8 cellular contexts compared by ENCODE assay signal in genomic region chrX:24055043-24055356, GRCh38. TPM values are rescaled to one million over a fixed set of nuclear protein-coding genes. Genes with fewer than 3 reads are reported as not detected.
DNase-seq lines count a peak whose midpoint lies in the region; ATAC-seq, FAIRE-seq and TF ChIP-seq lines count a peak whose summit lies in the region.

No MANE protein-coding gene starts in this region.

- no peaks in the 10 kb centered on the region for H3K27me3 ChIP-seq in astrocyte (ENCODE audit: insufficient read depth, low read length)
- H3K27me3 ChIP-seq in mesendoderm (ENCODE audit: insufficient read depth, low read length, poor library complexity) = no peaks in the 10 kb centered on the region

- H3K36me3 ChIP-seq in astrocyte (ENCODE audit: insufficient read depth, low read length) (peaks cover 16% of the 10 kb centered on the region), mesendoderm (ENCODE audit: control insufficient read depth, insufficient read depth, low read length) (no peaks in the 10 kb centered on the region)

- peaks cover 16% of the 10 kb centered on the region for H4K20me1 ChIP-seq in astrocyte (ENCODE audit: insufficient read depth, low read length)

- H2AFZ ChIP-seq in astrocyte (ENCODE audit: low read depth, low read length) = peak overlapping the region; percentile 82

- H3K9me3 ChIP-seq in astrocyte (ENCODE audit: insufficient read depth, low read depth, low read length) = no peaks in the 10 kb centered on the region

- H3K9ac ChIP-seq in astrocyte (ENCODE audit: low read length) (no peak overlapping the region), mesendoderm (ENCODE audit: low read length) (no peak overlapping the region)

- peak; percentile 2 for ATAC-seq in GM18868 (IDR thresholded peaks at IDR 0.05; ENCODE audit: unreplicated experiment)
- ATAC-seq in HG02884 (IDR thresholded peaks at IDR 0.05; ENCODE audit: unreplicated experiment) = peak; percentile 13
- ATAC-seq in GM18858 (IDR thresholded peaks at IDR 0.05; ENCODE audit: unreplicated experiment) = no peak

- DNase-seq in astrocyte (ENCODE audit: low read depth) (no peak), mesendoderm (no peak), occipital lobe (lab: John Stamatoyannopoulos, UW) (no peak), COLO829 (ENCODE audit: low spot score) (no peak)
- DNase-seq in activated CD4-positive, alpha-beta T cell treated with anti-CD3 and anti-CD28 coated beads, Interleukin-2, amount 50 U/mL, for 4 hours = no peak

- no CpG with 5 or more reads among the region's 14 CpGs for WGBS in mesendoderm (ENCODE audit: extremely low coverage, insufficient coverage, low lambda C conversion rate)

- H3K27ac Mint-ChIP-seq in astrocyte (ENCODE audit: unreplicated experiment) = peak overlapping the region; percentile 99

- TF ChIP-seq CTCF in astrocyte (IDR thresholded peaks at IDR 0.05; ENCODE audit: insufficient read depth, low read depth, low read length) = no peak

- no peak overlapping the region for H2BK15ac ChIP-seq in mesendoderm (replicated peaks; ENCODE audit: low read depth)

- no peaks in the 10 kb centered on the region for H3K36me3 Mint-ChIP-seq in astrocyte (ENCODE audit: low read depth, unreplicated experiment)

- no peaks in the 10 kb centered on the region for H3K79me1 ChIP-seq in mesendoderm (ENCODE audit: low read length)

- H3K79me2 ChIP-seq in astrocyte (ENCODE audit: insufficient read depth, low read length) (peaks cover 24% of the 10 kb centered on the region), mesendoderm (ENCODE audit: control insufficient read depth, insufficient read depth, low read length) (peaks cover 4% of the 10 kb centered on the region)

- H3K56ac ChIP-seq in mesendoderm (ENCODE audit: low read length) = peak overlapping the region; percentile 98

- no peak overlapping the region for H2AK5ac ChIP-seq in mesendoderm (ENCODE audit: low read length)

- no peak overlapping the region for H2BK120ac ChIP-seq in mesendoderm (ENCODE audit: low read depth, low read length)

- no peak overlapping the region for H3K4me2 ChIP-seq in astrocyte (ENCODE audit: low read length)
- H3K4me2 ChIP-seq in mesendoderm (ENCODE audit: low read length) = peak overlapping the region; percentile 45

- H2BK5ac ChIP-seq in mesendoderm (ENCODE audit: low read length) = peak overlapping the region; percentile 82

- H3K27me3 Mint-ChIP-seq in astrocyte (ENCODE audit: low read depth, unreplicated experiment) = no peaks in the 10 kb centered on the region

- H3K4me1 ChIP-seq in astrocyte (ENCODE audit: insufficient read depth, low read length) (peaks cover 3% of the 10 kb centered on the region), mesendoderm (ENCODE audit: control insufficient read depth, low read depth, low read length) (no peaks in the 10 kb centered on the region)

- no peaks in the 10 kb centered on the region for H3K9me3 Mint-ChIP-seq in astrocyte (ENCODE audit: unreplicated experiment)

- H3K18ac ChIP-seq in mesendoderm (ENCODE audit: low read length) = peak overlapping the region; percentile 72

- H3K4me3 ChIP-seq in astrocyte (ENCODE audit: insufficient read depth, low read depth, low read length) = no peak overlapping the region
- H3K4me3 ChIP-seq in mesendoderm (ENCODE audit: low read length) = peak overlapping the region; percentile 96

- no peak overlapping the region for H4K5ac ChIP-seq in mesendoderm (ENCODE audit: low read length)

- FAIRE-seq in astrocyte (lab: Jason Lieb, UNC) = peak; percentile 39

- peak overlapping the region; percentile 94 for H4K8ac ChIP-seq in mesendoderm (ENCODE audit: low read depth, low read length)

- H3K4me1 Mint-ChIP-seq in astrocyte (ENCODE audit: low read depth, unreplicated experiment) = peaks cover 1% of the 10 kb centered on the region

- peak overlapping the region; percentile 96 for H3K27ac ChIP-seq in astrocyte (ENCODE audit: low read depth, low read length)
- peak overlapping the region; percentile 63 for H3K27ac ChIP-seq in mesendoderm (ENCODE audit: low read depth, low read length)

- H3K4me3 Mint-ChIP-seq in astrocyte (ENCODE audit: unreplicated experiment) = no peak overlapping the region

- H3K23ac ChIP-seq in mesendoderm (ENCODE audit: low read length) = no peak overlapping the region

- peak overlapping the region; percentile 82 for H3K4ac ChIP-seq in mesendoderm (ENCODE audit: low read depth, low read length)

RNA-seq across cellular contexts. Expression of gene EIF2S3, which starts 0.2 kb away (rescaled TPM):
- total RNA-seq in astrocyte (203 and 216 TPM in 2 replicates), occipital lobe (313 TPM)
- polyA plus RNA-seq in mesendoderm (2013, experiment 1 of 2) = 150 TPM
- polyA plus RNA-seq in mesendoderm (2013, experiment 2 of 2) = 149 TPM

RNA-seq across cellular contexts. Expression of gene KLHL15, which starts 28.0 kb away (rescaled TPM):
- total RNA-seq in astrocyte (6.5 and 7.5 TPM in 2 replicates), occipital lobe (40.4 TPM)
- polyA plus RNA-seq in mesendoderm (2013, experiment 1 of 2) = 3.3 TPM
- 3.4 TPM for polyA plus RNA-seq in mesendoderm (2013, experiment 2 of 2)
